ENCODE assay signal across 8 cellular contexts in genomic region chr15:85865070-85865684, GRCh38.
DNase-seq lines count a peak whose midpoint lies in the region; ATAC-seq, FAIRE-seq and TF ChIP-seq lines count a peak whose summit lies in the region.

No MANE protein-coding gene starts in this region.

- H3K27ac ChIP-seq in 22Rv1, result no peak overlapping the region
- no peak overlapping the region for H3K27ac ChIP-seq in DND-41 (ENCODE audit: low read length)
- H3K27ac ChIP-seq in MM.1S (ENCODE audit: low read length), result no peak overlapping the region
- H3K27ac ChIP-seq in K562 (ENCODE audit: extremely low read depth, low read depth, low read length), result no peak overlapping the region
- no peak overlapping the region for H3K27ac ChIP-seq in keratinocyte (ENCODE audit: control insufficient read depth, insufficient read depth, low read length)

- no peak for TF ChIP-seq POLR2A in K562 (conservative IDR thresholded peaks at IDR 0.05)

- intact Hi-C loops in K562 (cut with micrococcal nuclease), result loop anchor here (10.0 kb wide), 1 partner anchor 880 kb away; no protein-coding TSS in a partner anchor

- no peak for TF ChIP-seq EP300 in K562 (IDR thresholded peaks at IDR 0.05; ENCODE audit: low read length)

- CTCF ChIA-PET in K562 (lab: Yijun Ruan, JAX; ENCODE audit: low intra/inter-chr PET ratio), result interaction anchor here (0.6 kb wide), 1 partner anchor 278 kb away, joined by 3 read pairs; no protein-coding TSS in a partner anchor

- no peaks in the 10 kb centered on the region for H3K79me2 ChIP-seq in DND-41 (ENCODE audit: insufficient read depth, low read length)
- H3K79me2 ChIP-seq in MM.1S (ENCODE audit: low read length), result no peaks in the 10 kb centered on the region
- H3K79me2 ChIP-seq in K562 (ENCODE audit: control insufficient read depth, insufficient read depth, low read length), result no peaks in the 10 kb centered on the region
- no peaks in the 10 kb centered on the region for H3K79me2 ChIP-seq in keratinocyte (ENCODE audit: control insufficient read depth, insufficient read depth, low read length)

- H3K9me1 ChIP-seq in K562 (ENCODE audit: control insufficient read depth, insufficient read depth, low read length), result no peaks in the 10 kb centered on the region
- H3K9me1 ChIP-seq in keratinocyte (ENCODE audit: control insufficient read depth, extremely low read depth, insufficient read depth, low read length), result no peaks in the 10 kb centered on the region

- H3K4me1 ChIP-seq in DND-41 (ENCODE audit: insufficient read depth, low read length) (no peaks in the 10 kb centered on the region), MM.1S (ENCODE audit: low read length) (peaks cover 11% of the 10 kb centered on the region), K562 (replicated peaks in 1 of 2; ENCODE audit: control insufficient read depth in 2 of 2, insufficient read depth in 2 of 2, low read length in 2 of 2) (no peaks in the 10 kb centered on the region), keratinocyte (ENCODE audit: control insufficient read depth, extremely low read depth, insufficient read depth, low read length) (no peaks in the 10 kb centered on the region)

- dilution Hi-C loops in keratinocyte (cut with MboI; ENCODE audit: extremely low pct_ligation_motif_present, low sequenced_read_pairs), result no loop called here

- no peaks in the 10 kb centered on the region for H3K36me3 ChIP-seq in DND-41 (ENCODE audit: insufficient read depth, low read length)
- H3K36me3 ChIP-seq in MM.1S (replicated peaks; ENCODE audit: insufficient read depth, low read length), result no peaks in the 10 kb centered on the region
- no peaks in the 10 kb centered on the region for H3K36me3 ChIP-seq in K562 (ENCODE audit: control insufficient read depth, insufficient read depth, low read length)
- no peaks in the 10 kb centered on the region for H3K36me3 ChIP-seq in keratinocyte (ENCODE audit: control insufficient read depth in 2 of 2, extremely low read depth in 1 of 2, insufficient read depth in 2 of 2, low read length in 2 of 2)

- H3K9me3 ChIP-seq in DND-41 (ENCODE audit: insufficient read depth, low read length, severe bottlenecking), result no peaks in the 10 kb centered on the region
- no peaks in the 10 kb centered on the region for H3K9me3 ChIP-seq in MM.1S (replicated peaks; ENCODE audit: insufficient read depth, low read length)
- H3K9me3 ChIP-seq in K562 (replicated peaks; ENCODE audit: control insufficient read depth, insufficient read depth, low read depth, low read length), result no peaks in the 10 kb centered on the region
- no peaks in the 10 kb centered on the region for H3K9me3 ChIP-seq in keratinocyte (ENCODE audit: control insufficient read depth, low read depth, low read length)

- H3K9me2 ChIP-seq in MM.1S (replicated peaks; ENCODE audit: insufficient read depth, low read length), result no peaks in the 10 kb centered on the region

- 0% methylated on average over 6 of the region's 6 CpGs for WGBS in K562 (ENCODE audit: insufficient coverage, low coverage, missing lambda C conversion rate)

- H4K20me1 ChIP-seq in DND-41 (ENCODE audit: insufficient read depth, low read length) (no peaks in the 10 kb centered on the region), MM.1S (ENCODE audit: insufficient read depth, low read length) (no peaks in the 10 kb centered on the region), K562 (replicated peaks; ENCODE audit: control insufficient read depth, insufficient read depth, low read length) (no peaks in the 10 kb centered on the region), keratinocyte (ENCODE audit: control insufficient read depth, extremely low read depth, insufficient read depth, low read length) (no peaks in the 10 kb centered on the region)

- H2AFZ ChIP-seq in DND-41 (ENCODE audit: low read depth, low read length), result no peak overlapping the region
- H2AFZ ChIP-seq in MM.1S (ENCODE audit: low read length), result no peak overlapping the region
- H2AFZ ChIP-seq in K562 (ENCODE audit: low read depth, low read length), result no peak overlapping the region
- no peak overlapping the region for H2AFZ ChIP-seq in keratinocyte (ENCODE audit: control insufficient read depth, low read length)

- H3K27me3 ChIP-seq in DND-41 (ENCODE audit: insufficient read depth, low read length, poor library complexity), result no peaks in the 10 kb centered on the region
- no peaks in the 10 kb centered on the region for H3K27me3 ChIP-seq in MM.1S (replicated peaks; ENCODE audit: insufficient read depth, low read length)
- no peaks in the 10 kb centered on the region for H3K27me3 ChIP-seq in K562 (ENCODE audit: control insufficient read depth in 2 of 2, insufficient read depth in 2 of 2, low read length in 2 of 2)
- no peaks in the 10 kb centered on the region for H3K27me3 ChIP-seq in keratinocyte (ENCODE audit: control insufficient read depth, extremely low read depth, insufficient read depth, low read length)

- H3K4me3 ChIP-seq in DND-41 (ENCODE audit: low read depth in 1 of 2, low read length in 2 of 2) (no peak overlapping the region), MM.1S (ENCODE audit: low read length) (no peak overlapping the region), K562 (no peak overlapping the region), keratinocyte (ENCODE audit: control insufficient read depth in 2 of 3, extremely low read depth in 1 of 3, insufficient read depth in 2 of 3, low read depth in 1 of 3, low read length in 3 of 3) (no peak overlapping the region)

- H3K9ac ChIP-seq in DND-41 (ENCODE audit: low read depth, low read length), result no peak overlapping the region
- no peak overlapping the region for H3K9ac ChIP-seq in MM.1S (ENCODE audit: low read length)
- no peak overlapping the region for H3K9ac ChIP-seq in K562 (ENCODE audit: insufficient read depth in 1 of 2, low read depth in 2 of 2, low read length in 2 of 2)
- H3K9ac ChIP-seq in keratinocyte (ENCODE audit: control insufficient read depth, extremely low read depth, insufficient read depth, low read length), result no peak overlapping the region

- H3K4me2 ChIP-seq in DND-41 (ENCODE audit: insufficient read depth, low read length) (no peak overlapping the region), MM.1S (ENCODE audit: low read depth, low read length) (no peak overlapping the region), K562 (ENCODE audit: insufficient read depth, low read length) (no peak overlapping the region), keratinocyte (ENCODE audit: control insufficient read depth, extremely low read depth, insufficient read depth, low read depth, low read length) (no peak overlapping the region)

- peaks cover 4% of the 10 kb centered on the region; the same call in 1 of the 2 replicates for H3F3A ChIP-seq in MM.1S (ENCODE audit: insufficient read depth, low read length)

- no TSS peak for BruUV-seq in K562 (replicated peaks; lab: Mats Ljungman, UMichigan)

- DNase-seq in DND-41, result peak; percentile 31
- peak; percentile 33 for DNase-seq in MM.1S
- peak; percentile 38 to 40 (median 40) for DNase-seq in K562 (ENCODE audit: extremely low read depth in 1 of 4, low spot score in 3 of 4)
- DNase-seq in keratinocyte (ENCODE audit: low read depth, low spot score), result no peak
- DNase-seq in effector CD4-positive, alpha-beta T cell, result no peak
- DNase-seq in GOT3 (lab: John Stamatoyannopoulos, UW), result no peak

- peak; percentile 82 for TF ChIP-seq CTCF in 22Rv1 (IDR thresholded peaks at IDR 0.05)
- TF ChIP-seq CTCF in DND-41 (IDR thresholded peaks at IDR 0.05; ENCODE audit: borderline replicate concordance, extremely low read depth, low read length, poor library complexity, severe bottlenecking), result peak; percentile 80
- TF ChIP-seq CTCF in MM.1S (IDR thresholded peaks at IDR 0.05; ENCODE audit: low read length), result peak; percentile 77
- TF ChIP-seq CTCF in K562 (IDR thresholded peaks at IDR 0.05 in 2 of 3, conservative IDR thresholded peaks at IDR 0.05 in 1 of 3; ENCODE audit: insufficient read depth in 2 of 3, low read depth in 1 of 3, low read length in 3 of 3), result peak; percentile 59 to 71 (median 67)
- peak; percentile 74 to 78 (median 77) for TF ChIP-seq CTCF in keratinocyte (optimal IDR thresholded peaks at IDR 0.05 in 1 of 3, IDR thresholded peaks at IDR 0.05 in 1 of 3, conservative IDR thresholded peaks at IDR 0.05 in 1 of 3; ENCODE audit: extremely low read depth in 1 of 3, insufficient read depth in 2 of 3, low read length in 3 of 3)

- FAIRE-seq in K562 (lab: Jason Lieb, UNC), result no peak
- FAIRE-seq in keratinocyte (lab: Jason Lieb, UNC), result peak; percentile 36

- TF ChIP-seq RAD21 in K562 (CRISPR knock-in tag; conservative IDR thresholded peaks at IDR 0.05 in 1 of 2, IDR thresholded peaks at IDR 0.05 in 1 of 2), result peak; percentile 53 to 77

- 0 out of 3 replicates have a peak, but pooled peaks have one; percentile 60 for ATAC-seq in DND-41 (ENCODE audit: insufficient read depth, low read depth)
- ATAC-seq in K562, result peak; percentile 86
- ATAC-seq in HG02852 (IDR thresholded peaks at IDR 0.05; ENCODE audit: unreplicated experiment), result no peak

- in situ Hi-C loops in K562 (cut with MboI), result no loop called here

- POLR2A ChIA-PET in K562 (lab: Yijun Ruan, JAX), result no interaction called here

TF ChIP-seq in K562, 482 proteins besides CTCF, POLR2A, EP300 and RAD21 (continues in another document):
- TF ChIP-seq ZNF449 (CRISPR knock-in tag; IDR thresholded peaks at IDR 0.05) (no peak), HDAC1 (IDR thresholded peaks at IDR 0.05) (no peak), TFAP4 (CRISPR knock-in tag; IDR thresholded peaks at IDR 0.05; ENCODE audit: borderline replicate concordance) (no peak), KAT8 (IDR thresholded peaks at IDR 0.05; ENCODE audit: low read depth) (no peak)

Comparison
In these comparisons a context has a peak if more than half of its experiments do, and no peak if none do; other contexts are left out.
1. DNase-seq: peak in DND-41 (single experiment), MM.1S (single experiment) and K562 (4 of 4); none in keratinocyte (single experiment), effector CD4-positive, alpha-beta T cell (single experiment) and GOT3 (single experiment).
2. Peak in every context shown above with its lines, with median percentiles within 50 percentile points of each other: CTCF ChIP-seq.